ENCODE assay signal across 31 cellular contexts in genomic region chr15:68507447-68507846, GRCh38.
"Had no signal": no experiment of that assay in that cellular context is flagged by ENCODE, and none has a peak within 500 bp of the region (broad histone marks: within the 10 kb centered on the region; RNA-seq: fewer than 3 reads in every experiment).

No MANE protein-coding gene starts in this region.

- H3K27me3 ChIP-seq: neural progenitor cell, right atrium auricular region, uterus had no signal

- H3K9me3 Mint-ChIP-seq: activated CD4-positive, alpha-beta memory T cell treated with anti-CD3 and anti-CD28 coated beads, Interleukin-2, amount 10 ng/mL, durations not matched to agents 7 days and 5 days; activated CD4-positive, alpha-beta T cell treated with anti-CD3 and anti-CD28 coated beads, Interleukin-2, amount 10 ng/mL, durations not matched to agents 7 days and 5 days; activated T-cell treated with anti-CD3 and anti-CD28 coated beads, Interleukin-2, amount 50 U/mL, for 24 hours; activated T-helper 17 cell treated with anti-CD3 and anti-CD28 coated beads, Interleukin-2, amount 50 U/mL, for 72 hours; dendritic cell treated with granulocyte-macrophage colony-stimulating factor and Interleukin-4, amounts not matched to agents 40 ng/mL and 50 ng/mL, for 4 days; endodermal cell; natural killer cell; neural progenitor cell; stimulated activated memory B cell treated with anti-CD40 and anti-IgM and Interleukin-4, amounts not matched to agents 10 μg/mL and 1 μg/mL and 100 μg/mL, for 72 hours; stimulated activated naive CD8-positive, alpha-beta T cell treated with anti-CD3 and anti-CD28 coated beads, Interleukin-15, amount 100 ng/mL, for 72 hours; type B pancreatic cell had no signal

- H3K9me3 ChIP-seq: esophagus muscularis mucosa, heart right ventricle, left ventricle myocardium inferior, right atrium auricular region, uterus had no signal

- H3K4me1 ChIP-seq: foreskin keratinocyte, neural progenitor cell had no signal

- H3K27ac Mint-ChIP-seq: activated CD4-positive, alpha-beta memory T cell treated with anti-CD3 and anti-CD28 coated beads, Interleukin-2, amount 10 ng/mL, durations not matched to agents 7 days and 5 days; activated CD4-positive, alpha-beta T cell treated with anti-CD3 and anti-CD28 coated beads, Interleukin-2, amount 10 ng/mL, durations not matched to agents 7 days and 5 days; activated T-cell treated with anti-CD3 and anti-CD28 coated beads, Interleukin-2, amount 50 U/mL, for 24 hours; activated T-helper 17 cell treated with anti-CD3 and anti-CD28 coated beads, Interleukin-2, amount 50 U/mL, for 72 hours; dendritic cell treated with granulocyte-macrophage colony-stimulating factor and Interleukin-4, amounts not matched to agents 40 ng/mL and 50 ng/mL, for 4 days; endodermal cell; natural killer cell; neural progenitor cell; stimulated activated memory B cell treated with anti-CD40 and anti-IgM and Interleukin-4, amounts not matched to agents 10 μg/mL and 1 μg/mL and 100 μg/mL, for 72 hours; type B pancreatic cell had no signal

- H3K4me3 ChIP-seq: esophagus muscularis mucosa, heart right ventricle, left ventricle myocardium inferior, lung, neural progenitor cell, right atrium auricular region, smooth muscle cell, uterus had no signal

- H3K27ac ChIP-seq: esophagus muscularis mucosa, foreskin keratinocyte, heart right ventricle, left ventricle myocardium inferior, neural progenitor cell, right atrium auricular region had no signal

- DNase-seq: activated CD4-positive, alpha-beta memory T cell treated with anti-CD3 and anti-CD28 coated beads, Interleukin-2, amount 10 ng/mL, durations not matched to agents 7 days and 5 days; activated CD4-positive, alpha-beta T cell treated with anti-CD3 and anti-CD28 coated beads for 1 hour; activated CD4-positive, alpha-beta T cell treated with anti-CD3 and anti-CD28 coated beads, Interleukin-2, amount 10 ng/mL, durations not matched to agents 7 days and 5 days; activated CD8-positive, alpha-beta memory T cell treated with anti-CD3 and anti-CD28 coated beads, Interleukin-2, amount 50 U/mL, for 48 hours; activated gamma-delta T cell treated with Interleukin-2 at 50 U/mL for 16 hours; activated naive CD4-positive, alpha-beta T cell treated with anti-CD3 and anti-CD28 coated beads, Interleukin-2, amount 50 U/mL, for 16 hours; activated T-cell treated with anti-CD3 and anti-CD28 coated beads, Interleukin-2, amount 50 U/mL, for 24 hours; amniotic stem cell; caudate nucleus; endodermal cell; heart right ventricle; left ventricle myocardium inferior; mesendoderm; natural killer cell; occipital lobe; stimulated activated CD4-positive, alpha-beta T cell treated with anti-CD3 and anti-CD28 coated beads, Interleukin-1b, Interleukin-23, amount 100 ng/mL, for 48 hours; stimulated activated CD4-positive, alpha-beta T cell treated with anti-CD3 and anti-CD28 coated beads, Interleukin-4, amount 100 ng/mL, for 4 hours; stimulated activated CD8-positive, alpha-beta memory T cell treated with anti-CD3 and anti-CD28 coated beads, Interleukin-4, amount 100 ng/mL, for 48 hours; stimulated activated naive CD8-positive, alpha-beta T cell treated with anti-CD3 and anti-CD28 coated beads, Interleukin-15, amount 100 ng/mL, for 72 hours; substantia nigra had no signal

- H3K4me1 Mint-ChIP-seq: activated T-helper 17 cell treated with anti-CD3 and anti-CD28 coated beads, Interleukin-2, amount 50 U/mL, for 72 hours; natural killer cell; stimulated activated memory B cell treated with anti-CD40 and anti-IgM and Interleukin-4, amounts not matched to agents 10 μg/mL and 1 μg/mL and 100 μg/mL, for 72 hours had no signal

- ATAC-seq: activated T-helper 17 cell treated with anti-CD3 and anti-CD28 coated beads, Interleukin-2, amount 50 U/mL, for 72 hours; foreskin keratinocyte; heart right ventricle; natural killer cell; stimulated activated memory B cell treated with anti-CD40 and anti-IgM and Interleukin-4, amounts not matched to agents 10 μg/mL and 1 μg/mL and 100 μg/mL, for 72 hours; stimulated activated naive CD8-positive, alpha-beta T cell treated with anti-CD3 and anti-CD28 coated beads, Interleukin-15, amount 100 ng/mL, for 72 hours had no signal

- H3K36me3 ChIP-seq: esophagus muscularis mucosa, heart right ventricle, left ventricle myocardium inferior, neural progenitor cell, right atrium auricular region, uterus had no signal

- H3K36me3 Mint-ChIP-seq: natural killer cell; neural progenitor cell; stimulated activated memory B cell treated with anti-CD40 and anti-IgM and Interleukin-4, amounts not matched to agents 10 μg/mL and 1 μg/mL and 100 μg/mL, for 72 hours had no signal

- H3K4me3 Mint-ChIP-seq: activated CD4-positive, alpha-beta memory T cell treated with anti-CD3 and anti-CD28 coated beads, Interleukin-2, amount 10 ng/mL, durations not matched to agents 7 days and 5 days; activated CD4-positive, alpha-beta T cell treated with anti-CD3 and anti-CD28 coated beads, Interleukin-2, amount 10 ng/mL, durations not matched to agents 7 days and 5 days; activated T-cell treated with anti-CD3 and anti-CD28 coated beads, Interleukin-2, amount 50 U/mL, for 24 hours; activated T-helper 17 cell treated with anti-CD3 and anti-CD28 coated beads, Interleukin-2, amount 50 U/mL, for 72 hours; dendritic cell treated with granulocyte-macrophage colony-stimulating factor and Interleukin-4, amounts not matched to agents 40 ng/mL and 50 ng/mL, for 4 days; endodermal cell; natural killer cell; neural progenitor cell; stimulated activated memory B cell treated with anti-CD40 and anti-IgM and Interleukin-4, amounts not matched to agents 10 μg/mL and 1 μg/mL and 100 μg/mL, for 72 hours; stimulated activated naive CD8-positive, alpha-beta T cell treated with anti-CD3 and anti-CD28 coated beads, Interleukin-15, amount 100 ng/mL, for 72 hours; type B pancreatic cell had no signal
